Comparison of ENCODE assay signal across 14 cellular contexts in genomic region chr11:69116671-69117070, GRCh38. TPM values are rescaled to one million over a fixed set of nuclear protein-coding genes. Genes with fewer than 3 reads are reported as not detected.
DNase-seq lines count a peak whose midpoint lies in the region; ATAC-seq and TF ChIP-seq lines count a peak whose summit lies in the region.
"Had no signal": no experiment of that assay in that cellular context is flagged by ENCODE, and none has a peak within 500 bp of the region (broad histone marks: within the 10 kb centered on the region; RNA-seq: fewer than 3 reads in every experiment).

No MANE protein-coding gene starts in this region.

- H3K36me3 ChIP-seq in Caco-2 (ENCODE audit: control insufficient read depth, insufficient read depth, low read length) (no peaks in the 10 kb centered on the region; the same call in none of the 2 replicates), Panc1 (ENCODE audit: control insufficient read depth, insufficient read depth, low read length) (no peaks in the 10 kb centered on the region), lower lobe of right lung (no peaks in the 10 kb centered on the region), stomach (no peaks in the 10 kb centered on the region)
- H3K36me3 ChIP-seq: BE2C had no signal

- H3K27ac ChIP-seq in Panc1 (ENCODE audit: low read length) (peak overlapping the region; percentile 75), lower lobe of right lung (no peak overlapping the region), stomach (peak overlapping the region in 4 of 5 donors; percentile 82 to 85 (median 84))
- H3K27ac ChIP-seq: GM23248 had no signal

- H3K36me3 Mint-ChIP-seq in Caco-2 (ENCODE audit: insufficient read depth, unreplicated experiment), result no peaks in the 10 kb centered on the region
- H3K36me3 Mint-ChIP-seq: CD8-positive, alpha-beta T cell had no signal

- H3K4me3 ChIP-seq in Caco-2 (ENCODE audit: low read depth, low read length) (no peak overlapping the region), Panc1 (ENCODE audit: low read depth in 2 of 2, low read length in 2 of 2) (no peak overlapping the region), lower lobe of right lung (no peak overlapping the region), stomach (no peak overlapping the region)
- H3K4me3 ChIP-seq: GM23248, K562 had no signal

- H3K27me3 Mint-ChIP-seq in Caco-2 (ENCODE audit: insufficient read depth, unreplicated experiment), result no peaks in the 10 kb centered on the region

- ATAC-seq in Panc1 (no peak), lower lobe of right lung (no peak), GM19463 (IDR thresholded peaks at IDR 0.05; ENCODE audit: unreplicated experiment) (no peak)
- ATAC-seq: CD8-positive, alpha-beta T cell had no signal

- no peak for TF ChIP-seq POLR2A in stomach (IDR thresholded peaks at IDR 0.05)

- H3K27ac Mint-ChIP-seq in Caco-2 (ENCODE audit: unreplicated experiment), result peak overlapping the region; percentile 66
- H3K27ac Mint-ChIP-seq: CD8-positive, alpha-beta T cell had no signal

- H3K9me3 Mint-ChIP-seq in Caco-2 (ENCODE audit: unreplicated experiment), result peaks cover 8% of the 10 kb centered on the region
- H3K9me3 Mint-ChIP-seq: CD8-positive, alpha-beta T cell had no signal

- no peaks in the 10 kb centered on the region for H3K27me3 ChIP-seq in Caco-2 (replicated peaks; ENCODE audit: control insufficient read depth, insufficient read depth, low read length)
- no peaks in the 10 kb centered on the region for H3K27me3 ChIP-seq in Panc1 (ENCODE audit: control insufficient read depth, insufficient read depth, low read length)
- no peaks in the 10 kb centered on the region for H3K27me3 ChIP-seq in lower lobe of right lung (ENCODE audit: low read depth)
- no peaks in the 10 kb centered on the region for H3K27me3 ChIP-seq in stomach
- H3K27me3 ChIP-seq: BE2C had no signal

- BruUV-seq in Caco-2 (replicated peaks; lab: Mats Ljungman, UMichigan) (no TSS peak), Panc1 (replicated peaks; lab: Mats Ljungman, UMichigan) (no TSS peak)

- DNase-seq in Caco-2, result peak in 1 of 2 experiments; percentile 38
- no peak for DNase-seq in Panc1 (ENCODE audit: low read depth, low spot score)
- peak; percentile 37 for DNase-seq in lower lobe of right lung
- no peak for DNase-seq in stomach
- DNase-seq in CD1c-positive myeloid dendritic cell (ENCODE audit: extremely low spot score), result no peak
- DNase-seq in NCI-H128 (lab: John Stamatoyannopoulos, UW; ENCODE audit: unreplicated experiment), result no peak
- DNase-seq: BE2C; CD8-positive, alpha-beta T cell; DMS53; GF-D8; GM23248; H9 had no signal

- intact Hi-C loops in Caco-2 (cut with micrococcal nuclease; ENCODE audit: unreplicated experiment), result no loop called here
- intact Hi-C loops in Panc1 (cut with micrococcal nuclease; ENCODE audit: unreplicated experiment), result loop anchor here (10.0 kb wide), 1 partner anchor 258 kb away; no protein-coding TSS in a partner anchor
- intact Hi-C loops in lower lobe of right lung (cut with DNase I), result no loop called here
- intact Hi-C loops in stomach (cut with DNase I; ENCODE audit: low total_unique reads), result no loop called here

- H3K4me1 Mint-ChIP-seq in Caco-2 (ENCODE audit: low read depth, unreplicated experiment), result peaks cover 44% of the 10 kb centered on the region

- TF ChIP-seq CTCF in Caco-2 (IDR thresholded peaks at IDR 0.05; ENCODE audit: insufficient read depth in 1 of 2, low read depth in 1 of 2, low read length in 1 of 2, severe bottlenecking in 1 of 2, unreplicated experiment in 1 of 2), result no peak
- TF ChIP-seq CTCF in Panc1 (IDR thresholded peaks at IDR 0.05), result no peak
- TF ChIP-seq CTCF in lower lobe of right lung (IDR thresholded peaks at IDR 0.05), result no peak
- TF ChIP-seq CTCF in stomach (IDR thresholded peaks at IDR 0.05), result no peak

- POLR2A ChIA-PET in Caco-2 (lab: Charles Lee), result no interaction called here
- POLR2A ChIA-PET in Panc1 (lab: Charles Lee), result no interaction called here

- no peak for TF ChIP-seq EP300 in stomach (IDR thresholded peaks at IDR 0.05)

- H3K9me3 ChIP-seq in Caco-2 (peaks cover 4% of the 10 kb centered on the region; the same call in 1 of the 2 replicates), Panc1 (ENCODE audit: control insufficient read depth, insufficient read depth, low read depth, low read length) (no peaks in the 10 kb centered on the region), lower lobe of right lung (no peaks in the 10 kb centered on the region), stomach (peaks cover 0 to 7% (median 5%) of the 10 kb centered on the region in 4 donors)

- 93 to 98% (median 94%) methylated on average over 10 of the region's 10 CpGs for WGBS in stomach, 5 donors

- in situ Hi-C loops in Panc1 (cut with HindIII; ENCODE audit: low pct_unique_long_range_greater_than_20kb, low sequenced_read_pairs), result no loop called here

- H3K4me3 Mint-ChIP-seq in Caco-2 (ENCODE audit: unreplicated experiment), result no peak overlapping the region
- H3K4me3 Mint-ChIP-seq: CD8-positive, alpha-beta T cell; H9 had no signal

- CTCF ChIA-PET in Caco-2 (lab: Charles Lee), result no interaction called here
- CTCF ChIA-PET in Panc1 (lab: Charles Lee), result no interaction called here

- H3K4me1 ChIP-seq in Caco-2 (peaks cover 50% of the 10 kb centered on the region), Panc1 (ENCODE audit: control insufficient read depth, insufficient read depth, low read length) (peaks cover 34% of the 10 kb centered on the region), lower lobe of right lung (peaks cover 3% of the 10 kb centered on the region), stomach (peaks cover 9 to 36% (median 29%) of the 10 kb centered on the region in 4 donors)
- H3K4me1 ChIP-seq: BE2C had no signal

RNA-seq across cellular contexts. Expression of gene SMIM38, which starts 39.1 kb away (rescaled TPM):
- total RNA-seq in Caco-2 (2022) (0.12 and 0.66 TPM in 2 replicates), Panc1 (2021; ENCODE audit: unreplicated experiment) (0.46 TPM), lower lobe of right lung (not detected), stomach (10 to 100 TPM in 2 of 5 donors, 1 to 10 TPM in 2, not detected in 1; 1.2 to 31.2 (median 14.7) TPM)
- 0.15 TPM for polyA plus RNA-seq in Panc1 (2012; ENCODE audit: insufficient read length)
- 10 to 100 TPM in 1 of 3 donors, 1 to 10 TPM in 2; 1.9 to 22.7 (median 8.1) TPM for polyA plus RNA-seq in stomach
- total RNA-seq: CD8-positive, alpha-beta T cell; GM23248 had no signal
- polyA plus RNA-seq: GM23248 had no signal
